ENCODE assay signal across 8 cellular contexts in the genomic region with DNA sequence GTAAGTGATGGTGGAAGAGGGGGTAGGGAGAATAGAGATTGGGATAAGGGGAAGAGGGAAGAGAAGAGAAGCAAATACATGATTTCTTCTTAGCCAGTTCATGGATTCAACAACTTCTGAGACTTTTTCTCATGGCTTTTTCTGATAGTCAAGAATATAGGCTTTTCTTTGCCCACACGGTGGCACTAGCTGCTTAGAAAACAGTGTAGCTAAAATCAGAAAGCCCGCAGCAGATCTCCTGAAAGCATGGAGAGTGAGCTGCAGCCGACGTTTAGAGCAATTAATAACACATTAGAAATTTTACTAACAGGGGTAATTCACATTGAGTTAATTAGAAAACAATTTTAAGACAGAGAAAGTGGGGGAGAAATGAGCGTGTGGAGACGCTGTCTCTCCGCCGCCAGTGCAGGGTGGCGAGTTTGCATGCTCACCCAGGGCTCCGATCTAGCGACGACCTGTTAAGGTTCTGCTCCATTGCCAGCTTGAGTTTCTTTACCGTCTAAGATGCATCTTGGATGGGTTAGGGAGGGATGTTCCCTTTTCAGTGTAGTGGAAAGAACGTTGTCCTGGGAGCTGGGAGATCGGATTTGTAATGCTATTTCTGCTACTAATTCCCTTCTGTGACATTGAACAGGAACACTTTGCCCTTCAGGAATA. TPM values are rescaled to one million over a fixed set of nuclear protein-coding genes. Genes with fewer than 3 reads are reported as not detected.
DNase-seq lines count a peak whose midpoint lies in the region; ATAC-seq and TF ChIP-seq lines count a peak whose summit lies in the region.

No MANE protein-coding gene starts in this region.

- CTCF ChIA-PET in SK-N-SH (lab: Yijun Ruan, JAX), result interaction anchor here (0.6 to 8.2 kb wide), 63 partner anchors 12 to 533 kb away, joined by 3 to 199 read pairs (median 5); a partner anchor contains a TSS
- CTCF ChIA-PET in MCF 10A (lab: Yijun Ruan, JAX), result interaction anchor here (0.6 to 6.7 kb wide), 45 partner anchors 10 to 1110 kb away, joined by 3 to 173 read pairs (median 4); no protein-coding TSS in a partner anchor

- H3K4me3 Mint-ChIP-seq in MCF 10A (ENCODE audit: unreplicated experiment), result peak overlapping the region; percentile 71

- intact Hi-C loops in MCF 10A (cut with micrococcal nuclease), result loop anchor here (1.0 kb wide), 3 partner anchors 58 to 183 kb away; no protein-coding TSS in a partner anchor

- DNase-seq in COR-L47 (lab: John Stamatoyannopoulos, UW), result peak; percentile 62
- DNase-seq in LNCaP clone FGC (ENCODE audit: low read depth), result peak; percentile 17
- peak; percentile 70 for DNase-seq in SK-N-SH
- peak; percentile 71 for DNase-seq in MCF 10A (ENCODE audit: unreplicated experiment)

- POLR2A ChIA-PET in SK-N-SH (lab: Yijun Ruan, JAX), result interaction anchor here (0.7 to 2.7 kb wide), 14 partner anchors 11 to 182 kb away, joined by 3 to 43 read pairs (median 5); a partner anchor contains a TSS
- POLR2A ChIA-PET in MCF 10A (lab: Yijun Ruan, JAX), result interaction anchor here (0.8 kb wide), 2 partner anchors 107 to 183 kb away, joined by 3 read pairs; no protein-coding TSS in a partner anchor

- H3K4me3 ChIP-seq in LNCaP clone FGC (ENCODE audit: low read depth, low read length) (peak overlapping the region; percentile 19; the same call in 1 of the 2 replicates), SK-N-SH (ENCODE audit: low read depth in 2 of 2, low read length in 1 of 2) (peak overlapping the region; percentile 48 to 67), iPS-18a (ENCODE audit: low read length) (peak overlapping the region; percentile 47), skeletal muscle satellite cell (ENCODE audit: low read length) (peak overlapping the region; percentile 64)

- H3K4me2 ChIP-seq in SK-N-SH (peak overlapping the region; percentile 74), skeletal muscle satellite cell (ENCODE audit: low read length) (peak overlapping the region; percentile 89)

- 0 out of 2 replicates have a peak overlapping the region, but pooled peaks have one; percentile 24 for H3K9ac ChIP-seq in SK-N-SH
- H3K9ac ChIP-seq in iPS-18a (ENCODE audit: low read length), result no peak overlapping the region
- no peak overlapping the region for H3K9ac ChIP-seq in skeletal muscle satellite cell (ENCODE audit: low read depth, low read length)

- H3K9me3 Mint-ChIP-seq in MCF 10A (ENCODE audit: unreplicated experiment), result no peaks in the 10 kb centered on the region

- 3% methylated on average over 15 of the region's 15 CpGs for WGBS in SK-N-SH (ENCODE audit: low lambda C conversion rate)

- H3K4me1 Mint-ChIP-seq in MCF 10A (ENCODE audit: insufficient read depth, unreplicated experiment), result no peaks in the 10 kb centered on the region

- no peaks in the 10 kb centered on the region for H3K79me2 ChIP-seq in SK-N-SH (ENCODE audit: insufficient read depth)

- no peaks in the 10 kb centered on the region for H3K9me2 ChIP-seq in SK-N-SH

- peak; percentile 74 for ATAC-seq in GM19395 (IDR thresholded peaks at IDR 0.05; ENCODE audit: unreplicated experiment)
- no peak for ATAC-seq in GM21423 (IDR thresholded peaks at IDR 0.05; ENCODE audit: unreplicated experiment)

- H3K36me3 Mint-ChIP-seq in MCF 10A (ENCODE audit: insufficient read depth, unreplicated experiment), result no peaks in the 10 kb centered on the region

- BruUV-seq in MCF 10A (replicated peaks; lab: Mats Ljungman, UMichigan), result no TSS peak

- H3K27me3 Mint-ChIP-seq in MCF 10A (ENCODE audit: insufficient read depth, unreplicated experiment), result peaks cover 44% of the 10 kb centered on the region

- no peaks in the 10 kb centered on the region for H4K20me1 ChIP-seq in SK-N-SH (ENCODE audit: insufficient read depth)

- peak overlapping the region; percentile 8 for H3K27ac Mint-ChIP-seq in MCF 10A (ENCODE audit: low read depth, unreplicated experiment)

- peak overlapping the region; percentile 77 for H2AFZ ChIP-seq in SK-N-SH (ENCODE audit: low read depth)

- TF ChIP-seq EP300 in SK-N-SH (IDR thresholded peaks at IDR 0.05; ENCODE audit: borderline replicate concordance in 1 of 2, low read depth in 1 of 2, low read length in 1 of 2), result no peak

- H3K27ac ChIP-seq in SK-N-SH (ENCODE audit: low read depth in 2 of 2, low read length in 1 of 2), result peak overlapping the region in 1 of 2 experiments; percentile 100; a peak in 2 of 4 replicates
- no peak overlapping the region for H3K27ac ChIP-seq in iPS-18a (ENCODE audit: low read length)

- no peaks in the 10 kb centered on the region for H3F3A ChIP-seq in SK-N-SH (replicated peaks; ENCODE audit: insufficient read depth)

- no peaks in the 10 kb centered on the region for H3K27me3 ChIP-seq in SK-N-SH (ENCODE audit: insufficient read depth)
- peaks cover 8% of the 10 kb centered on the region for H3K27me3 ChIP-seq in iPS-18a (ENCODE audit: control insufficient read depth, insufficient read depth, low read length)
- peaks cover 82% of the 10 kb centered on the region for H3K27me3 ChIP-seq in skeletal muscle satellite cell (ENCODE audit: control insufficient read depth, insufficient read depth, low read length)

- TF ChIP-seq CTCF in LNCaP clone FGC (IDR thresholded peaks at IDR 0.05; ENCODE audit: control insufficient read depth, extremely low read depth, insufficient read depth), result peak; percentile 69
- peak; percentile 91 for TF ChIP-seq CTCF in SK-N-SH (IDR thresholded peaks at IDR 0.05)
- TF ChIP-seq CTCF in MCF 10A (IDR thresholded peaks at IDR 0.05; ENCODE audit: unreplicated experiment), result peak; percentile 61

- H3K36me3 ChIP-seq in SK-N-SH (replicated peaks in 1 of 2; ENCODE audit: control insufficient read depth in 1 of 2, insufficient read depth in 2 of 2, low read length in 1 of 2), result no peaks in the 10 kb centered on the region
- no peaks in the 10 kb centered on the region for H3K36me3 ChIP-seq in iPS-18a (ENCODE audit: control insufficient read depth, low read depth, low read length)
- H3K36me3 ChIP-seq in skeletal muscle satellite cell (ENCODE audit: insufficient read depth, low read length), result no peaks in the 10 kb centered on the region

- peak; percentile 93 for TF ChIP-seq RAD21 in SK-N-SH (IDR thresholded peaks at IDR 0.05; ENCODE audit: low read length)

- H3K9me3 ChIP-seq in SK-N-SH (no peaks in the 10 kb centered on the region), iPS-18a (ENCODE audit: control insufficient read depth, low read depth, low read length) (no peaks in the 10 kb centered on the region), skeletal muscle satellite cell (replicated peaks; ENCODE audit: low read length) (no peaks in the 10 kb centered on the region)

- H3K4me1 ChIP-seq in SK-N-SH (ENCODE audit: control insufficient read depth in 1 of 2, insufficient read depth in 2 of 2, low read depth in 1 of 2, low read length in 1 of 2), result peaks cover 0 to 27% of the 10 kb centered on the region in 2 experiments; a peak in 2 of 4 replicates
- H3K4me1 ChIP-seq in iPS-18a (ENCODE audit: control insufficient read depth, low read depth, low read length), result no peaks in the 10 kb centered on the region
- H3K4me1 ChIP-seq in skeletal muscle satellite cell (ENCODE audit: control insufficient read depth, insufficient read depth, low read length), result no peaks in the 10 kb centered on the region

TF ChIP-seq in SK-N-SH, 30 proteins besides CTCF, POLR2A, EP300 and RAD21 (continues in another document):
- TF ChIP-seq POLR2AphosphoS5 (IDR thresholded peaks at IDR 0.05; ENCODE audit: low read depth, low read length) (no peak), MXI1 (IDR thresholded peaks at IDR 0.05; ENCODE audit: low read depth, low read length) (peak; percentile 61; the same call in 1 of the 2 replicates), SMC3 (IDR thresholded peaks at IDR 0.05; ENCODE audit: low read depth, low read length) (peak; percentile 84)

RNA-seq across cellular contexts. Expression of a gene that starts 3.3 kb away (rescaled TPM):
- 0.08 TPM in 2 replicates for polyA plus RNA-seq in SK-N-SH (2012; rRNA removed)
- 0.23 and 0.28 TPM in 2 replicates for polyA plus RNA-seq in SK-N-SH (2012; cell fraction: cytosol; rRNA removed)
- polyA plus RNA-seq in SK-N-SH (2012; cell fraction: nucleus; rRNA removed), result 0.11 and 0.19 TPM in 2 replicates
- 0.16 and 0.56 TPM in 2 replicates for total RNA-seq in MCF 10A (2022)
- total RNA-seq in skeletal muscle satellite cell (2012; rRNA removed), result 0.22 and 0.25 TPM in 2 replicates

RNA-seq across cellular contexts. Expression of a gene that starts 29.8 kb away (rescaled TPM):
- polyA plus RNA-seq in SK-N-SH (2012; rRNA removed), result 21.8 and 26.6 TPM in 2 replicates
- polyA plus RNA-seq in SK-N-SH (2012; cell fraction: cytosol; rRNA removed), result 35.6 and 53.8 TPM in 2 replicates
- 5.8 and 6.8 TPM in 2 replicates for polyA plus RNA-seq in SK-N-SH (2012; cell fraction: nucleus; rRNA removed)
- 13.1 and 18.6 TPM in 2 replicates for total RNA-seq in MCF 10A (2022)
- total RNA-seq in skeletal muscle satellite cell (2012; rRNA removed), result 19.8 and 25.8 TPM in 2 replicates

RNA-seq across cellular contexts. Expression of a gene that starts 33.5 kb away (rescaled TPM):
- polyA plus RNA-seq in SK-N-SH (2012; rRNA removed), result 0.15 and 0.34 TPM in 2 replicates
- 0.30 and 0.80 TPM in 2 replicates for polyA plus RNA-seq in SK-N-SH (2012; cell fraction: cytosol; rRNA removed)
- 0.18 and 0.34 TPM in 2 replicates for polyA plus RNA-seq in SK-N-SH (2012; cell fraction: nucleus; rRNA removed)
- total RNA-seq in MCF 10A (2022), result not detected in 2 replicates
- total RNA-seq in skeletal muscle satellite cell (2012; rRNA removed), result not detected in 2 replicates

RNA-seq across cellular contexts. Expression of a gene that starts 54.4 kb away (rescaled TPM):
- 4.3 and 5.1 TPM in 2 replicates for polyA plus RNA-seq in SK-N-SH (2012; rRNA removed)
- 4.3 and 4.6 TPM in 2 replicates for polyA plus RNA-seq in SK-N-SH (2012; cell fraction: cytosol; rRNA removed)
- polyA plus RNA-seq in SK-N-SH (2012; cell fraction: nucleus; rRNA removed), result 4.5 and 7.4 TPM in 2 replicates
- total RNA-seq in MCF 10A (2022), result 9.2 and 12.2 TPM in 2 replicates
- total RNA-seq in skeletal muscle satellite cell (2012; rRNA removed), result 6.1 and 6.8 TPM in 2 replicates

Comparison
In these comparisons a context has a peak if more than half of its experiments do, and no peak if none do; other contexts are left out.
1. DNase-seq: peak in every context shown above with its lines; median percentile 71 in MCF 10A; 70 in SK-N-SH; 62 in COR-L47; 17 in LNCaP clone FGC.